ENCODE assay signal across 9 cellular contexts in genomic region chr10:77501152-77501845, GRCh38.
DNase-seq lines count a peak whose midpoint lies in the region; ATAC-seq and TF ChIP-seq lines count a peak whose summit lies in the region.
"Had no signal": no experiment of that assay in that cellular context is flagged by ENCODE, and none has a peak within 500 bp of the region (broad histone marks: within the 10 kb centered on the region; RNA-seq: fewer than 3 reads in every experiment).

No MANE protein-coding gene starts in this region.

- peak overlapping the region; percentile 94 for H3K27ac Mint-ChIP-seq in HFFc6
- no peak overlapping the region for H3K27ac Mint-ChIP-seq in naive thymus-derived CD8-positive, alpha-beta T cell

- H3K4me1 Mint-ChIP-seq in HFFc6 (ENCODE audit: low read depth) = peaks cover 94% of the 10 kb centered on the region
- H3K4me1 Mint-ChIP-seq in naive thymus-derived CD8-positive, alpha-beta T cell = peaks cover 0 to 2% (median 0%) of the 10 kb centered on the region in 4 donors

- intact Hi-C loops in left colon (cut with DNase I, micrococcal nuclease) = no loop called here

- H3K4me3 ChIP-seq in AG10803 (ENCODE audit: low read length) = no peak overlapping the region

- no peaks in the 10 kb centered on the region for H3K9me3 Mint-ChIP-seq in HFFc6
- no peaks in the 10 kb centered on the region for H3K9me3 Mint-ChIP-seq in naive thymus-derived CD8-positive, alpha-beta T cell

- H3K36me3 Mint-ChIP-seq in HFFc6 (ENCODE audit: low read depth) = peaks cover 4% of the 10 kb centered on the region; the same call in 1 of the 2 replicates
- H3K36me3 Mint-ChIP-seq in naive thymus-derived CD8-positive, alpha-beta T cell = no peaks in the 10 kb centered on the region

- peak; percentile 9; the same call in 1 of the 2 replicates for TF ChIP-seq CTCF in AG10803 (conservative IDR thresholded peaks at IDR 0.05; ENCODE audit: low read length)
- peak; percentile 37; the same call in 1 of the 2 replicates for TF ChIP-seq CTCF in HFFc6 (IDR thresholded peaks at IDR 0.05)

- DNase-seq in AG10803 (ENCODE audit: low read depth) (peak; percentile 91), HFFc6 (peak; percentile 96), amniotic epithelial cell (ENCODE audit: low read depth) (peak; percentile 84), left colon (peak in 1 of 2 donors; percentile 36), KG1 (lab: John Stamatoyannopoulos, UW) (no peak), NCI-H1436 treated with DMSO at 0.1 percent for 48 hours (lab: John Stamatoyannopoulos, UW) (no peak), NCI-H2171 treated with DMSO at 0.1 percent for 48 hours (lab: John Stamatoyannopoulos, UW) (no peak)
- DNase-seq in naive thymus-derived CD8-positive, alpha-beta T cell = no peak
- DNase-seq: activated CD4-positive, alpha-beta T cell treated with anti-CD3 and anti-CD28 coated beads for 1 hour had no signal

- peak overlapping the region; percentile 72 for H3K4me3 Mint-ChIP-seq in HFFc6
- peak overlapping the region in 1 of 10 donors; percentile 26 for H3K4me3 Mint-ChIP-seq in naive thymus-derived CD8-positive, alpha-beta T cell

- peak; percentile 26 for ATAC-seq in left colon
- no peak for ATAC-seq in naive thymus-derived CD8-positive, alpha-beta T cell

- H3K27me3 Mint-ChIP-seq in HFFc6 (ENCODE audit: insufficient read depth) = peaks cover 4% of the 10 kb centered on the region
- peaks cover 0 to 12% (median 6%) of the 10 kb centered on the region in 5 donors for H3K27me3 Mint-ChIP-seq in naive thymus-derived CD8-positive, alpha-beta T cell

- POLR2A ChIA-PET in naive thymus-derived CD8-positive, alpha-beta T cell (lab: Charles Lee) = no interaction called here

Comparison
In these comparisons a context has a peak if more than half of its experiments do, and no peak if none do; other contexts are left out.
1. DNase-seq: peak in AG10803 (single experiment), HFFc6 (single experiment) and amniotic epithelial cell (single experiment); none in KG1 (single experiment), NCI-H1436 treated with DMSO at 0.1 percent for 48 hours (single experiment), naive thymus-derived CD8-positive, alpha-beta T cell (0 of 10) and NCI-H2171 treated with DMSO at 0.1 percent for 48 hours (single experiment).